15 cellular contexts compared by ENCODE assay signal in genomic region chrX:52907137-52907536, GRCh38. TPM values are rescaled to one million over a fixed set of nuclear protein-coding genes. Genes with fewer than 3 reads are reported as not detected.
"Had no signal": no experiment of that assay in that cellular context is flagged by ENCODE, and none has a peak within 500 bp of the region (broad histone marks: within the 10 kb centered on the region; RNA-seq: fewer than 3 reads in every experiment).

No MANE protein-coding gene starts in this region.

RNA-seq across cellular contexts. Expression of gene XAGE3, which starts 39.3 kb away (rescaled TPM):
- total RNA-seq: activated B cell treated with CpG ODN at 0.5 μM for 24 hours; activated CD4-positive, alpha-beta memory T cell treated with anti-CD3 and anti-CD28 coated beads for 36 hours; activated CD4-positive, alpha-beta memory T cell treated with anti-CD3 and anti-CD28 coated beads, Interleukin-2, amount 10 ng/mL, durations not matched to agents 7 days and 5 days; activated CD4-positive, alpha-beta T cell treated with anti-CD3 and anti-CD28 coated beads for 36 hours; activated CD4-positive, alpha-beta T cell treated with anti-CD3 and anti-CD28 coated beads, Interleukin-2, amount 10 ng/mL, durations not matched to agents 24 days and 14 days; activated CD4-positive, alpha-beta T cell treated with anti-CD3 and anti-CD28 coated beads, Interleukin-2, amount 10 ng/mL, durations not matched to agents 7 days and 5 days; activated CD8-positive, alpha-beta memory T cell treated with anti-CD3 and anti-CD28 coated beads for 36 hours; activated CD8-positive, alpha-beta memory T cell treated with anti-CD3 and anti-CD28 coated beads, Interleukin-2, amount 10 ng/mL, durations not matched to agents 7 days and 5 days; activated CD8-positive, alpha-beta T cell treated with anti-CD3 and anti-CD28 coated beads for 36 hours; activated CD8-positive, alpha-beta T cell treated with anti-CD3 and anti-CD28 coated beads, Interleukin-2, amount 10 ng/mL, durations not matched to agents 7 days and 5 days; T-cell; T-helper 1 cell treated with Interleukin-12 subunit alpha and Interleukin-12 subunit beta and Interleukin-4 antibody, amounts not matched to agents 30 ng/mL and 1 ng/mL, for 36 hours; T-helper 17 cell; T-helper 2 cell treated with Interferon-gamma antibody and Interleukin-4, amounts not matched to agents 100 ng/mL and 5 ng/mL, for 36 hours; WTC11 had no signal
